1 cellular context compared by ENCODE assay signal in the genomic region with DNA sequence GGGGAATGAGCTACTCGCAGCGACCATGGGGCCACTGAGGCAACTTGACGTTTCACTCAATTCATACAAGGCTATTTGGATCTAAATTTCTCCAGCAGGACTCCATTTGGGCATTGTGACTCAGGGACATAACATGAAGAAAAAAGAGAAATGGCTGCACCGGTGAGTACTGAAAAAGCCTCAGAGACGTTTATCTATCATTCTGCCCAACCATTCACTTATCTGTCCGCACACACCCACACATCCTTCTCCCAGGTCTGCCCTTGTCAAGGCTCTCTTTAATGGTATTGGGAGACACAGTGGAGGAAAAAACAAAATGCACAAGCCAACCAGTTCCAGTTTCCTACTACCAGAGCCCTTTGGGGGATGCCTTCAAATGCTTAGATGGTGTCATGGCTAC.
TF ChIP-seq lines count a peak whose summit lies in the region.

No MANE protein-coding gene starts in this region.

TF ChIP-seq in GM12878, 131 proteins besides CTCF, POLR2A, EP300 and RAD21 (continued from another document):
- TF ChIP-seq, protein P1, sequence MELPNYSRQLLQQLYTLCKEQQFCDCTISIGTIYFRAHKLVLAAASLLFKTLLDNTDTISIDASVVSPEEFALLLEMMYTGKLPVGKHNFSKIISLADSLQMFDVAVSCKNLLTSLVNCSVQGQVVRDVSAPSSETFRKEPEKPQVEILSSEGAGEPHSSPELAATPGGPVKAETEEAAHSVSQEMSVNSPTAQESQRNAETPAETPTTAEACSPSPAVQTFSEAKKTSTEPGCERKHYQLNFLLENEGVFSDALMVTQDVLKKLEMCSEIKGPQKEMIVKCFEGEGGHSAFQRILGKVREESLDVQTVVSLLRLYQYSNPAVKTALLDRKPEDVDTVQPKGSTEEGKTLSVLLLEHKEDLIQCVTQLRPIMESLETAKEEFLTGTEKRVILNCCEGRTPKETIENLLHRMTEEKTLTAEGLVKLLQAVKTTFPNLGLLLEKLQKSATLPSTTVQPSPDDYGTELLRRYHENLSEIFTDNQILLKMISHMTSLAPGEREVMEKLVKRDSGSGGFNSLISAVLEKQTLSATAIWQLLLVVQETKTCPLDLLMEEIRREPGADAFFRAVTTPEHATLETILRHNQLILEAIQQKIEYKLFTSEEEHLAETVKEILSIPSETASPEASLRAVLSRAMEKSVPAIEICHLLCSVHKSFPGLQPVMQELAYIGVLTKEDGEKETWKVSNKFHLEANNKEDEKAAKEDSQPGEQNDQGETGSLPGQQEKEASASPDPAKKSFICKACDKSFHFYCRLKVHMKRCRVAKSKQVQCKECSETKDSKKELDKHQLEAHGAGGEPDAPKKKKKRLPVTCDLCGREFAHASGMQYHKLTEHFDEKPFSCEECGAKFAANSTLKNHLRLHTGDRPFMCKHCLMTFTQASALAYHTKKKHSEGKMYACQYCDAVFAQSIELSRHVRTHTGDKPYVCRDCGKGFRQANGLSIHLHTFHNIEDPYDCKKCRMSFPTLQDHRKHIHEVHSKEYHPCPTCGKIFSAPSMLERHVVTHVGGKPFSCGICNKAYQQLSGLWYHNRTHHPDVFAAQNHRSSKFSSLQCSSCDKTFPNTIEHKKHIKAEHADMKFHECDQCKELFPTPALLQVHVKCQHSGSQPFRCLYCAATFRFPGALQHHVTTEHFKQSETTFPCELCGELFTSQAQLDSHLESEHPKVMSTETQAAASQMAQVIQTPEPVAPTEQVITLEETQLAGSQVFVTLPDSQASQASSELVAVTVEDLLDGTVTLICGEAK (IDR thresholded peaks at IDR 0.05; ENCODE audit: borderline replicate concordance) = no peak
- TF ChIP-seq, protein P2, sequence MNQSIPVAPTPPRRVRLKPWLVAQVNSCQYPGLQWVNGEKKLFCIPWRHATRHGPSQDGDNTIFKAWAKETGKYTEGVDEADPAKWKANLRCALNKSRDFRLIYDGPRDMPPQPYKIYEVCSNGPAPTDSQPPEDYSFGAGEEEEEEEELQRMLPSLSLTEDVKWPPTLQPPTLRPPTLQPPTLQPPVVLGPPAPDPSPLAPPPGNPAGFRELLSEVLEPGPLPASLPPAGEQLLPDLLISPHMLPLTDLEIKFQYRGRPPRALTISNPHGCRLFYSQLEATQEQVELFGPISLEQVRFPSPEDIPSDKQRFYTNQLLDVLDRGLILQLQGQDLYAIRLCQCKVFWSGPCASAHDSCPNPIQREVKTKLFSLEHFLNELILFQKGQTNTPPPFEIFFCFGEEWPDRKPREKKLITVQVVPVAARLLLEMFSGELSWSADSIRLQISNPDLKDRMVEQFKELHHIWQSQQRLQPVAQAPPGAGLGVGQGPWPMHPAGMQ (IDR thresholded peaks at IDR 0.05; ENCODE audit: borderline replicate concordance) = no peak
- TF ChIP-seq CREM (IDR thresholded peaks at IDR 0.05; ENCODE audit: low read depth) (no peak), RB1 (IDR thresholded peaks at IDR 0.05; ENCODE audit: borderline replicate concordance) (no peak), MXI1 (IDR thresholded peaks at IDR 0.05; ENCODE audit: low read depth, low read length) (no peak), HDAC2 (IDR thresholded peaks at IDR 0.05) (no peak)
